In genomic region chr14:33792387-33793368, GRCh38 we compare ENCODE assay signal across 8 cellular contexts.
DNase-seq lines count a peak whose midpoint lies in the region; ATAC-seq lines count a peak whose summit lies in the region.

No MANE protein-coding gene starts in this region.

- in situ Hi-C loops in HAP-1 (cut with MboI; ENCODE audit: low sequenced_read_pairs) = loop anchor here (10.0 to 25.0 kb wide), 2 partner anchors 1080 to 1218 kb away; no protein-coding TSS in a partner anchor

- H3K9me3 ChIP-seq in HAP-1 = no peaks in the 10 kb centered on the region
- H3K9me3 ChIP-seq in right cardiac atrium (ENCODE audit: control insufficient read depth, low read length) = no peaks in the 10 kb centered on the region

- peak overlapping the region; percentile 76 for H3K4me3 Mint-ChIP-seq in T-helper 2 cell treated with Interferon-gamma antibody and Interleukin-4, amounts not matched to agents 5 μg/mL and 100 μg/mL, for 36 hours

- H3K27me3 ChIP-seq in HAP-1 (ENCODE audit: low read depth) = no peaks in the 10 kb centered on the region
- no peaks in the 10 kb centered on the region for H3K27me3 ChIP-seq in right cardiac atrium (ENCODE audit: control insufficient read depth, insufficient read depth)

- H3K36me3 Mint-ChIP-seq in T-helper 2 cell treated with Interferon-gamma antibody and Interleukin-4, amounts not matched to agents 5 μg/mL and 100 μg/mL, for 36 hours (ENCODE audit: low read depth) = no peaks in the 10 kb centered on the region

- WGBS in right cardiac atrium = 13% methylated on average over 19 of the region's 19 CpGs

- DNase-seq in DMS79 treated with DMSO at 0.1 percent for 48 hours (lab: John Stamatoyannopoulos, UW) = peak; percentile 92
- peak; percentile 68 to 89 for DNase-seq in HAP-1 (ENCODE audit: low spot score in 2 of 2)
- peak; percentile 35 for DNase-seq in NCI-H146 (lab: John Stamatoyannopoulos, UW)
- DNase-seq in T-helper 2 cell treated with Interferon-gamma antibody and Interleukin-4, amounts not matched to agents 5 μg/mL and 100 μg/mL, for 36 hours (ENCODE audit: low spot score) = peak; percentile 56
- DNase-seq in anterior cingulate cortex (lab: John Stamatoyannopoulos, UW) = peak; percentile 7 to 91 (median 76)
- DNase-seq in right cardiac atrium = peak; percentile 80 to 92 (median 91)
- peak; percentile 89 for DNase-seq in retina
- no peak for DNase-seq in GF-D8 (lab: John Stamatoyannopoulos, UW)

- H3K36me3 ChIP-seq in HAP-1 (replicated peaks) = no peaks in the 10 kb centered on the region

- H3K9me3 Mint-ChIP-seq in T-helper 2 cell treated with Interferon-gamma antibody and Interleukin-4, amounts not matched to agents 5 μg/mL and 100 μg/mL, for 36 hours = no peaks in the 10 kb centered on the region

- intact Hi-C loops in right cardiac atrium (cut with DNase I) = loop anchor here (5.0 to 10.0 kb wide), 6 partner anchors 105 to 1220 kb away; partner anchors contain the start of gene NPAS3 (in 1 of the 4)

- H3K27me3 Mint-ChIP-seq in T-helper 2 cell treated with Interferon-gamma antibody and Interleukin-4, amounts not matched to agents 5 μg/mL and 100 μg/mL, for 36 hours (ENCODE audit: low read depth) = peaks cover 46% of the 10 kb centered on the region

- H3K4me3 ChIP-seq in HAP-1 (no peak overlapping the region), right cardiac atrium (ENCODE audit: low read length) (peak overlapping the region; percentile 31)

- peak overlapping the region; percentile 42 for H3K27ac Mint-ChIP-seq in T-helper 2 cell treated with Interferon-gamma antibody and Interleukin-4, amounts not matched to agents 5 μg/mL and 100 μg/mL, for 36 hours

- peak; percentile 88 for ATAC-seq in right cardiac atrium

- peaks cover 12% of the 10 kb centered on the region for H3K4me1 ChIP-seq in HAP-1
- H3K4me1 ChIP-seq in right cardiac atrium (ENCODE audit: control insufficient read depth, insufficient read depth, low read length) = no peaks in the 10 kb centered on the region

- H3K4me1 Mint-ChIP-seq in T-helper 2 cell treated with Interferon-gamma antibody and Interleukin-4, amounts not matched to agents 5 μg/mL and 100 μg/mL, for 36 hours (ENCODE audit: low read depth) = peaks cover 23% of the 10 kb centered on the region

- no peak overlapping the region for H3K27ac ChIP-seq in right cardiac atrium (ENCODE audit: low read length)
